In genomic region chr1:183933528-183934179, GRCh38 we compare ENCODE assay signal across 17 cellular contexts.
"Had no signal": no experiment of that assay in that cellular context is flagged by ENCODE, and none has a peak within 500 bp of the region (broad histone marks: within the 10 kb centered on the region; RNA-seq: fewer than 3 reads in every experiment).

No MANE protein-coding gene starts in this region.

- H3K4me3 ChIP-seq: lung, ovary had no signal

- H3K9me3 ChIP-seq: ovary had no signal

- DNase-seq: activated CD4-positive, alpha-beta memory T cell treated with anti-CD3 and anti-CD28 coated beads, Interleukin-2, amount 10 ng/mL, durations not matched to agents 7 days and 5 days; activated CD4-positive, alpha-beta T cell treated with anti-CD3 and anti-CD28 coated beads for 4 hours; activated gamma-delta T cell treated with Interleukin-2 at 50 U/mL for 16 hours; activated T-cell treated with anti-CD3 and anti-CD28 coated beads, Interleukin-2, amount 50 U/mL, for 48 hours; amniotic stem cell; brain microvascular endothelial cell; cerebellar nuclear complex; ovary; SIG-M5; stimulated activated CD4-positive, alpha-beta T cell treated with anti-CD3 and anti-CD28 coated beads, Interleukin-12 subunit alpha, Interleukin-12 subunit beta, amount 100 ng/mL, for 4 hours; stimulated activated CD4-positive, alpha-beta T cell treated with anti-CD3 and anti-CD28 coated beads, Interleukin-2, amount 100 ng/mL, for 24 hours; stimulated activated naive CD4-positive, alpha-beta T cell; T-helper 2 cell; trophoblast cell had no signal

- H3K27me3 ChIP-seq: brain microvascular endothelial cell, ovary had no signal

- H3K36me3 ChIP-seq: brain microvascular endothelial cell, ovary had no signal

- ATAC-seq: esophagus mucosa, WTC11 had no signal

- H3K27ac ChIP-seq: brain microvascular endothelial cell, ovary had no signal
